ENCODE assay signal across 10 cellular contexts in genomic region chr10:127293640-127294039, GRCh38.
A peak's percentile ranks its signal among the peaks of the same experiment; 100 is the strongest.
DNase-seq lines count a peak whose midpoint lies in the region; ATAC-seq and TF ChIP-seq lines count a peak whose summit lies in the region.
"Had no signal": no experiment of that assay in that cellular context is flagged by ENCODE, and none has a peak within 500 bp of the region (broad histone marks: within the 10 kb centered on the region; RNA-seq: fewer than 3 reads in every experiment).

No MANE protein-coding gene starts in this region.

- ATAC-seq in HG03354 (IDR thresholded peaks at IDR 0.05; ENCODE audit: poor library complexity, severe bottlenecking, unreplicated experiment), result no peak

- TF ChIP-seq CTCF in thyroid gland (IDR thresholded peaks at IDR 0.05), result no peak
- TF ChIP-seq CTCF in GM10248 (IDR thresholded peaks at IDR 0.05; ENCODE audit: control extremely low read depth, extremely low read depth, low read depth, missing control alignments), result no peak

- H3K4me1 ChIP-seq in thyroid gland, result no peaks in the 10 kb centered on the region
- H3K4me1 ChIP-seq: esophagus muscularis mucosa had no signal

- no peak overlapping the region for H3K4me3 ChIP-seq in thyroid gland (replicated peaks in 1 of 3)
- H3K4me3 ChIP-seq: esophagus muscularis mucosa had no signal

- 82 to 90% methylated on average over 8 of the region's 8 CpGs for WGBS in thyroid gland, 2 donors

- POLR2A ChIA-PET in GM10248 (lab: Yijun Ruan, JAX), result no interaction called here

- CTCF ChIA-PET in GM10248 (lab: Yijun Ruan, JAX), result no interaction called here

- H3K9me3 ChIP-seq in thyroid gland, result no peaks in the 10 kb centered on the region
- H3K9me3 ChIP-seq: esophagus muscularis mucosa had no signal

- DNase-seq in EH (ENCODE audit: low read depth), result peak; percentile 31
- DNase-seq in T-helper 2 cell, result peak in 3 of 5 experiments; percentile 38 to 96 (median 76)
- DNase-seq in activated naive CD4-positive, alpha-beta T cell treated with anti-CD3 and anti-CD28 coated beads, Interleukin-2, amount 50 U/mL, for 16 hours, result peak; percentile 15
- peak; percentile 4 to 13 for DNase-seq in stimulated activated CD4-positive, alpha-beta T cell treated with anti-CD3 and anti-CD28 coated beads, Interleukin-4, amount 100 ng/mL, for 48 hours (ENCODE audit: low read depth in 2 of 2)
- no peak for DNase-seq in thyroid gland
- no peak for DNase-seq in GM10248 (ENCODE audit: extremely low spot score)
- DNase-seq in NCI-H1417 (lab: John Stamatoyannopoulos, UW), result no peak
- DNase-seq: NCI-H446 treated with DMSO at 0.1 percent for 48 hours had no signal

- intact Hi-C loops in thyroid gland (cut with DNase I), result no loop called here

- no peak overlapping the region for H3K27ac ChIP-seq in thyroid gland
- H3K27ac ChIP-seq: esophagus muscularis mucosa had no signal

- no peaks in the 10 kb centered on the region for H3K36me3 ChIP-seq in thyroid gland

- TF ChIP-seq POLR2A in thyroid gland (IDR thresholded peaks at IDR 0.05), result no peak

- H3K27me3 ChIP-seq in thyroid gland, result no peaks in the 10 kb centered on the region
- H3K27me3 ChIP-seq: esophagus muscularis mucosa had no signal

Comparison
In these comparisons a context has a peak if more than half of its experiments do, and no peak if none do; other contexts are left out.
1. DNase-seq: peak in EH (single experiment), T-helper 2 cell (3 of 5), activated naive CD4-positive, alpha-beta T cell treated with anti-CD3 and anti-CD28 coated beads, Interleukin-2, amount 50 U/mL, for 16 hours (single experiment) and stimulated activated CD4-positive, alpha-beta T cell treated with anti-CD3 and anti-CD28 coated beads, Interleukin-4, amount 100 ng/mL, for 48 hours (2 of 2); none in thyroid gland (0 of 2), GM10248 (single experiment) and NCI-H1417 (0 of 3).